ENCODE assay signal across 17 cellular contexts in the genomic region with DNA sequence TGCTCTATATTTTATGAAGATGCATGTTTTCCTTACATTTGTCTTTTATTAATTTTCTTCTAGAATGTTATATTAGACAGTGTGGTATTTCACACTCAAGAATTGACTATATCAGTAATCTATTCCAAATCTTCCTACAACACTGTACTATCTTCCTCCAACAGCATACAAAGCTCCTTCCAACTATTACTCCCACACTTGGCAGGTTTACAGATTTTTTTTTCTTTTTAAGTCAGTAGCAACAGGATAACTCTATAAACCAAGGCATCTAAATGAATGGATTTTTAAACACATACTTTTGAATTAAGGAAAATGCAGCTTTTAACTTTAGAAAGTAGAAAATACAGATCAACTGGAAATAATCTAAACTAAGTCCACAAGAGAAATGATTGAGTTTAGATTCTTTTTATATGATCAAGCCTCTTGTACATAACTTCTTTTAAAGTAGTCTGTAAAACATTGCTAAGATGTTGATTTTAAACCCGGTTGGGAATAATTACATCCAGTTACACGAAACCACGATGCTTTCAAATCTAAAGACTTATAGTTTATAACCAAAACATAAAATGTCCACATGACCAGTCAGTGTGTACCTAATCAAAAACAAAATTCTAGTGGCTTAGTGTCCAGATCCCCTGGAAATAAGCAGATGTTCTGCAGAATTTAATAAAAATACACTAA.
DNase-seq lines count a peak whose midpoint lies in the region; ATAC-seq and TF ChIP-seq lines count a peak whose summit lies in the region.
"Had no signal": no experiment of that assay in that cellular context is flagged by ENCODE, and none has a peak within 500 bp of the region (broad histone marks: within the 10 kb centered on the region; RNA-seq: fewer than 3 reads in every experiment).

No MANE protein-coding gene starts in this region.

- no peak overlapping the region for H3K27ac Mint-ChIP-seq in activated naive CD8-positive, alpha-beta T cell treated with anti-CD3 and anti-CD28 coated beads, Interleukin-2, amount 50 U/mL, for 24 hours
- H3K27ac Mint-ChIP-seq: CD4-positive, CD25-positive, alpha-beta regulatory T cell; naive thymus-derived CD4-positive, alpha-beta T cell; stimulated activated naive CD8-positive, alpha-beta T cell treated with anti-CD3 and anti-CD28 coated beads, Interleukin-15, amount 100 ng/mL, for 72 hours had no signal

- H2AFZ ChIP-seq in PC-3 (ENCODE audit: low read length), result 0 out of 2 replicates have a peak overlapping the region, but pooled peaks have one; percentile 45

- no peak for ATAC-seq in PC-3
- ATAC-seq in HG02798 (IDR thresholded peaks at IDR 0.05; ENCODE audit: poor library complexity, unreplicated experiment), result no peak
- no peak for ATAC-seq in HG02884 (IDR thresholded peaks at IDR 0.05; ENCODE audit: unreplicated experiment)
- ATAC-seq in activated naive CD8-positive, alpha-beta T cell treated with anti-CD3 and anti-CD28 coated beads, Interleukin-2, amount 50 U/mL, for 24 hours, result no peak
- ATAC-seq: naive thymus-derived CD4-positive, alpha-beta T cell; stimulated activated naive CD8-positive, alpha-beta T cell treated with anti-CD3 and anti-CD28 coated beads, Interleukin-15, amount 100 ng/mL, for 72 hours had no signal

- no peak overlapping the region for H3K9ac ChIP-seq in PC-3 (ENCODE audit: low read length)

- POLR2A ChIA-PET in PC-3 (lab: Charles Lee; ENCODE audit: unreplicated experiment), result no interaction called here

- H3K4me3 ChIP-seq in PC-3 (ENCODE audit: low read length) (no peak overlapping the region), spleen (no peak overlapping the region)
- H3K4me3 ChIP-seq: right atrium auricular region, SJCRH30 had no signal

- DNase-seq in Ammon's horn (ENCODE audit: low spot score), result peak; percentile 7
- peak; percentile 51 for DNase-seq in PC-3
- DNase-seq in dermis blood vessel endothelial cell, result peak; percentile 50
- peak; percentile 57 for DNase-seq in myocyte (ENCODE audit: low read depth)
- no peak for DNase-seq in spleen
- DNase-seq in activated naive CD8-positive, alpha-beta T cell treated with anti-CD3 and anti-CD28 coated beads, Interleukin-2, amount 50 U/mL, for 24 hours, result no peak
- DNase-seq: activated naive CD4-positive, alpha-beta T cell treated with Interleukin-2 at 50 U/mL for 16 hours; CD4-positive, CD25-positive, alpha-beta regulatory T cell; left cardiac atrium; naive thymus-derived CD4-positive, alpha-beta T cell; NCI-H146; NCI-H69; SJCRH30; stimulated activated naive CD8-positive, alpha-beta T cell treated with anti-CD3 and anti-CD28 coated beads, Interleukin-15, amount 100 ng/mL, for 72 hours had no signal

- intact Hi-C loops in PC-3 (cut with micrococcal nuclease), result loop anchor here (5.0 to 10.0 kb wide), 2 partner anchors 98 to 385 kb away; no protein-coding TSS in a partner anchor
- intact Hi-C loops in spleen (cut with DNase I; ENCODE audit: low total_unique reads), result no loop called here

- H3K9me2 ChIP-seq in PC-3 (replicated peaks; ENCODE audit: low read length), result no peaks in the 10 kb centered on the region

- H3K4me1 ChIP-seq in PC-3 (ENCODE audit: insufficient read depth, low read length) (peaks cover 67% of the 10 kb centered on the region), spleen (no peaks in the 10 kb centered on the region)
- H3K4me1 ChIP-seq: right atrium auricular region had no signal

- no peaks in the 10 kb centered on the region for H3K36me3 Mint-ChIP-seq in activated naive CD8-positive, alpha-beta T cell treated with anti-CD3 and anti-CD28 coated beads, Interleukin-2, amount 50 U/mL, for 24 hours (ENCODE audit: low read depth)
- H3K36me3 Mint-ChIP-seq: CD4-positive, CD25-positive, alpha-beta regulatory T cell had no signal

- no peaks in the 10 kb centered on the region for H3K27me3 ChIP-seq in PC-3 (ENCODE audit: low read length)
- H3K27me3 ChIP-seq in spleen (replicated peaks in 1 of 7), result no peaks in the 10 kb centered on the region
- H3K27me3 ChIP-seq: right atrium auricular region, SJCRH30 had no signal

- H3F3A ChIP-seq in PC-3 (ENCODE audit: low read length, unreplicated experiment), result peaks cover 4% of the 10 kb centered on the region

- H3K36me3 ChIP-seq in PC-3 (ENCODE audit: low read depth, low read length) (peaks cover 6% of the 10 kb centered on the region; the same call in 1 of the 2 replicates), spleen (no peaks in the 10 kb centered on the region)
- H3K36me3 ChIP-seq: right atrium auricular region, SJCRH30 had no signal

- H3K4me2 ChIP-seq in PC-3 (ENCODE audit: low read length), result peak overlapping the region; percentile 81; the same call in 1 of the 2 replicates

- no peak overlapping the region for H3K4me3 Mint-ChIP-seq in activated naive CD8-positive, alpha-beta T cell treated with anti-CD3 and anti-CD28 coated beads, Interleukin-2, amount 50 U/mL, for 24 hours
- H3K4me3 Mint-ChIP-seq: CD4-positive, CD25-positive, alpha-beta regulatory T cell; naive thymus-derived CD4-positive, alpha-beta T cell; stimulated activated naive CD8-positive, alpha-beta T cell treated with anti-CD3 and anti-CD28 coated beads, Interleukin-15, amount 100 ng/mL, for 72 hours had no signal

- WGBS in spleen, 5 donors, result 60 to 83% (median 68%) methylated on average over 3 of the region's 3 CpGs

- H3K9me3 ChIP-seq in PC-3 (ENCODE audit: low read length) (no peaks in the 10 kb centered on the region), spleen (no peaks in the 10 kb centered on the region)
- H3K9me3 ChIP-seq: right atrium auricular region, SJCRH30 had no signal

- no peaks in the 10 kb centered on the region for H3K9me3 Mint-ChIP-seq in activated naive CD8-positive, alpha-beta T cell treated with anti-CD3 and anti-CD28 coated beads, Interleukin-2, amount 50 U/mL, for 24 hours
- H3K9me3 Mint-ChIP-seq: naive thymus-derived CD4-positive, alpha-beta T cell; stimulated activated naive CD8-positive, alpha-beta T cell treated with anti-CD3 and anti-CD28 coated beads, Interleukin-15, amount 100 ng/mL, for 72 hours had no signal

- TF ChIP-seq CTCF in PC-3 (conservative IDR thresholded peaks at IDR 0.05; ENCODE audit: low read depth, low read length) (no peak), spleen (IDR thresholded peaks at IDR 0.05 in 8 of 11, conservative IDR thresholded peaks at IDR 0.05 in 3 of 11) (no peak)

- H3K27me3 Mint-ChIP-seq in activated naive CD8-positive, alpha-beta T cell treated with anti-CD3 and anti-CD28 coated beads, Interleukin-2, amount 50 U/mL, for 24 hours, result peaks cover 4% of the 10 kb centered on the region
- H3K27me3 Mint-ChIP-seq: stimulated activated naive CD8-positive, alpha-beta T cell treated with anti-CD3 and anti-CD28 coated beads, Interleukin-15, amount 100 ng/mL, for 72 hours had no signal

- BruUV-seq in PC-3 (replicated peaks; lab: Mats Ljungman, UMichigan), result no TSS peak

- 0 out of 2 replicates have a peak, but pooled peaks cover 4% of the 10 kb centered on the region for H3K79me2 ChIP-seq in PC-3 (ENCODE audit: low read length)

- H3K27ac ChIP-seq in PC-3 (ENCODE audit: low read length), result peak overlapping the region; percentile 74
- H3K27ac ChIP-seq in spleen, result no peak overlapping the region
- H3K27ac ChIP-seq: right atrium auricular region had no signal

- CTCF ChIA-PET in PC-3 (lab: Charles Lee), result no interaction called here

- no peaks in the 10 kb centered on the region for H4K20me1 ChIP-seq in PC-3 (ENCODE audit: low read length)

- TF ChIP-seq POLR2A in spleen (IDR thresholded peaks at IDR 0.05), result no peak

- no peaks in the 10 kb centered on the region for H3K4me1 Mint-ChIP-seq in activated naive CD8-positive, alpha-beta T cell treated with anti-CD3 and anti-CD28 coated beads, Interleukin-2, amount 50 U/mL, for 24 hours
- H3K4me1 Mint-ChIP-seq: CD4-positive, CD25-positive, alpha-beta regulatory T cell; naive thymus-derived CD4-positive, alpha-beta T cell; stimulated activated naive CD8-positive, alpha-beta T cell treated with anti-CD3 and anti-CD28 coated beads, Interleukin-15, amount 100 ng/mL, for 72 hours had no signal

Comparison
In these comparisons a context has a peak if more than half of its experiments do, and no peak if none do; other contexts are left out.
1. DNase-seq: peak in Ammon's horn (single experiment), PC-3 (single experiment), dermis blood vessel endothelial cell (single experiment) and myocyte (single experiment); none in spleen (single experiment) and activated naive CD8-positive, alpha-beta T cell treated with anti-CD3 and anti-CD28 coated beads, Interleukin-2, amount 50 U/mL, for 24 hours (single experiment).